ENCODE assay signal across 2 cellular contexts in genomic region chr16:78577597-78577996, GRCh38.
TF ChIP-seq lines count a peak whose summit lies in the region.

No MANE protein-coding gene starts in this region.

TF ChIP-seq in neural cell, 6 proteins besides CTCF, POLR2A, EP300 and RAD21 (continued from another document):
- TF ChIP-seq REST (IDR thresholded peaks at IDR 0.05; ENCODE audit: borderline replicate concordance) = no peak

TF ChIP-seq in SK-N-SH, 30 proteins besides CTCF, POLR2A, EP300 and RAD21 (continued from another document):
- TF ChIP-seq SIN3A (IDR thresholded peaks at IDR 0.05; ENCODE audit: borderline replicate concordance, low read depth, low read length) (no peak), TCF12 (IDR thresholded peaks at IDR 0.05) (no peak), NRF1 (IDR thresholded peaks at IDR 0.05; ENCODE audit: low read depth, low read length) (no peak), POLR2AphosphoS5 (IDR thresholded peaks at IDR 0.05; ENCODE audit: low read depth, low read length) (no peak), FOXM1 (IDR thresholded peaks at IDR 0.05; ENCODE audit: low read depth) (no peak), TEAD4 (IDR thresholded peaks at IDR 0.05; ENCODE audit: borderline replicate concordance, insufficient read depth) (no peak), FOXJ3 (CRISPR knock-in tag; IDR thresholded peaks at IDR 0.05) (no peak), RXRA (IDR thresholded peaks at IDR 0.05; ENCODE audit: borderline replicate concordance, low read depth) (no peak), GATA2 (CRISPR knock-in tag; IDR thresholded peaks at IDR 0.05) (no peak), REST (IDR thresholded peaks at IDR 0.05; ENCODE audit: low read depth, low read length) (no peak), MXI1 (IDR thresholded peaks at IDR 0.05; ENCODE audit: low read depth, low read length) (no peak)
TF ChIP-seq in SK-N-SH: peak in this region for 0.
